ENCODE assay signal across 8 cellular contexts in genomic region chr12:7638764-7639570, GRCh38.
A peak's percentile ranks its signal among the peaks of the same experiment; 100 is the strongest.
DNase-seq lines count a peak whose midpoint lies in the region; ATAC-seq and TF ChIP-seq lines count a peak whose summit lies in the region.

No MANE protein-coding gene starts in this region.

- H3K4me3 ChIP-seq in LNCaP clone FGC (ENCODE audit: low read depth, low read length) = no peak overlapping the region
- no peak overlapping the region for H3K4me3 ChIP-seq in RWPE2 (ENCODE audit: severe bottlenecking)

- no peaks in the 10 kb centered on the region for H3K36me3 ChIP-seq in RWPE2 (ENCODE audit: low read depth)

- H3K9me3 ChIP-seq in RWPE2 (ENCODE audit: severe bottlenecking) = no peaks in the 10 kb centered on the region

- TF ChIP-seq CTCF in LNCaP clone FGC (IDR thresholded peaks at IDR 0.05; ENCODE audit: control insufficient read depth, extremely low read depth, insufficient read depth) (peak; percentile 78), RWPE2 (IDR thresholded peaks at IDR 0.05; ENCODE audit: poor library complexity, severe bottlenecking) (peak; percentile 55)

- ATAC-seq in GM21515 (IDR thresholded peaks at IDR 0.05; ENCODE audit: unreplicated experiment) = peak; percentile 81
- peak; percentile 79 for ATAC-seq in RWPE2 (ENCODE audit: low read depth)

- no peaks in the 10 kb centered on the region for H3K4me1 ChIP-seq in RWPE2 (ENCODE audit: insufficient read depth, poor library complexity, severe bottlenecking)

- H3K27ac ChIP-seq in RWPE2 (ENCODE audit: poor library complexity, severe bottlenecking) = no peak overlapping the region

- DNase-seq in COLO668 (lab: John Stamatoyannopoulos, UW; ENCODE audit: unreplicated experiment) (peak; percentile 47), LNCaP clone FGC (ENCODE audit: low read depth) (peak; percentile 56), RWPE2 (ENCODE audit: low spot score) (no peak), foreskin melanocyte (peak; percentile 63), non-pigmented ciliary epithelial cell (ENCODE audit: low read depth) (peak; percentile 52), superior temporal gyrus (ENCODE audit: extremely low spot score) (peak; percentile 97)
- peak; percentile 47 for DNase-seq in activated effector memory CD4-positive, alpha-beta T cell treated with Interleukin-2 at 50 U/mL for 16 hours

- no peaks in the 10 kb centered on the region for H3K27me3 ChIP-seq in RWPE2 (ENCODE audit: insufficient read depth, poor library complexity, severe bottlenecking)
